In genomic region chr7:27277628-27278027, GRCh38 we compare ENCODE assay signal across 16 cellular contexts. TPM values are rescaled to one million over a fixed set of nuclear protein-coding genes. Genes with fewer than 3 reads are reported as not detected.
A peak's percentile ranks its signal among the peaks of the same experiment; 100 is the strongest.
DNase-seq lines count a peak whose midpoint lies in the region; FAIRE-seq and TF ChIP-seq lines count a peak whose summit lies in the region.
"Had no signal": no experiment of that assay in that cellular context is flagged by ENCODE, and none has a peak within 500 bp of the region (broad histone marks: within the 10 kb centered on the region; RNA-seq: fewer than 3 reads in every experiment).

No MANE protein-coding gene starts in this region.

- H3F3A ChIP-seq in neural progenitor cell (ENCODE audit: low read depth): no peaks in the 10 kb centered on the region

- peak; percentile 64 for DNase-seq in Calu3
- peak; percentile 51 for DNase-seq in HTR-8/SVneo (ENCODE audit: insufficient read length, low spot score)
- DNase-seq in bronchial epithelial cell (ENCODE audit: low read depth): peak; percentile 82
- no peak for DNase-seq in GM20000 (ENCODE audit: low spot score)
- DNase-seq in stimulated activated CD8-positive, alpha-beta memory T cell treated with anti-CD3 and anti-CD28 coated beads, Interleukin-4, amount 100 ng/mL, for 48 hours: no peak
- DNase-seq in midbrain (lab: John Stamatoyannopoulos, UW): no peak
- no peak for DNase-seq in neural progenitor cell (ENCODE audit: low spot score)
- DNase-seq: activated T-cell treated with anti-CD3 and anti-CD28 coated beads, Interleukin-2, amount 50 U/mL, for 24 hours; CD8-positive, alpha-beta memory T cell; left ventricle myocardium inferior had no signal

- intact Hi-C loops in Calu3 (cut with micrococcal nuclease; ENCODE audit: unreplicated experiment): no loop called here

- H3K27me3 Mint-ChIP-seq in Calu3 (ENCODE audit: unreplicated experiment) (no peaks in the 10 kb centered on the region), neural progenitor cell (ENCODE audit: insufficient read depth, low read depth) (peaks cover 4% of the 10 kb centered on the region)

- H3K36me3 ChIP-seq in bronchial epithelial cell (ENCODE audit: control insufficient read depth, insufficient read depth, low read length) (no peaks in the 10 kb centered on the region), mesodermal cell (ENCODE audit: control insufficient read depth, insufficient read depth, low read length) (no peaks in the 10 kb centered on the region), neural progenitor cell (no peaks in the 10 kb centered on the region)
- H3K36me3 ChIP-seq: left ventricle myocardium inferior had no signal

- H3K4me1 Mint-ChIP-seq in Calu3 (ENCODE audit: low read depth, unreplicated experiment): no peaks in the 10 kb centered on the region
- peaks cover 4% of the 10 kb centered on the region for H3K4me1 Mint-ChIP-seq in neural progenitor cell
- H3K4me1 Mint-ChIP-seq: CD8-positive, alpha-beta memory T cell had no signal

- H3K9me3 Mint-ChIP-seq in Calu3 (ENCODE audit: low read depth, unreplicated experiment) (no peaks in the 10 kb centered on the region), neural progenitor cell (peaks cover 3% of the 10 kb centered on the region)

- H3K4me3 Mint-ChIP-seq in Calu3 (ENCODE audit: low read depth, unreplicated experiment) (no peak overlapping the region), neural progenitor cell (no peak overlapping the region)
- H3K4me3 Mint-ChIP-seq: activated T-cell treated with anti-CD3 and anti-CD28 coated beads, Interleukin-2, amount 50 U/mL, for 24 hours; CD8-positive, alpha-beta memory T cell had no signal

- no peaks in the 10 kb centered on the region for H3K27me3 ChIP-seq in bronchial epithelial cell (ENCODE audit: control insufficient read depth, insufficient read depth, low read length)
- H3K27me3 ChIP-seq in neural progenitor cell: no peaks in the 10 kb centered on the region

- peak overlapping the region; percentile 57 for H3K27ac ChIP-seq in mesodermal cell (ENCODE audit: low read depth, low read length, severe bottlenecking)
- no peak overlapping the region for H3K27ac ChIP-seq in neural progenitor cell
- H3K27ac ChIP-seq: left ventricle myocardium inferior, VCaP had no signal

- CTCF ChIA-PET in Calu3 (lab: Charles Lee): interaction anchor here (0.6 to 1.4 kb wide), 3 partner anchors 14 to 1476 kb away, joined by 3 to 4 read pairs (median 4); no protein-coding TSS in a partner anchor

- H3K4me3 ChIP-seq in bronchial epithelial cell (ENCODE audit: low read depth, low read length) (no peak overlapping the region), mesodermal cell (ENCODE audit: extremely low read depth, insufficient read depth, low read length, poor library complexity, severe bottlenecking) (no peak overlapping the region), neural progenitor cell (no peak overlapping the region)
- H3K4me3 ChIP-seq: GM12878, left ventricle myocardium inferior had no signal

- H3K27ac Mint-ChIP-seq in Calu3 (ENCODE audit: unreplicated experiment): no peak overlapping the region
- no peak overlapping the region for H3K27ac Mint-ChIP-seq in neural progenitor cell
- H3K27ac Mint-ChIP-seq: activated T-cell treated with anti-CD3 and anti-CD28 coated beads, Interleukin-2, amount 50 U/mL, for 24 hours had no signal

- H3K9ac ChIP-seq in neural progenitor cell: no peak overlapping the region

- no peak for TF ChIP-seq CTCF in Calu3 (IDR thresholded peaks at IDR 0.05; ENCODE audit: unreplicated experiment)
- no peak for TF ChIP-seq CTCF in bronchial epithelial cell (IDR thresholded peaks at IDR 0.05; ENCODE audit: insufficient read depth, low read length, severe bottlenecking)
- TF ChIP-seq CTCF in GM20000 (IDR thresholded peaks at IDR 0.05; ENCODE audit: extremely low read depth, missing control alignments): no peak
- no peak for TF ChIP-seq CTCF in neural progenitor cell (IDR thresholded peaks at IDR 0.05)

- no peaks in the 10 kb centered on the region for H3K36me3 Mint-ChIP-seq in Calu3 (ENCODE audit: insufficient read depth, unreplicated experiment)
- peaks cover 1% of the 10 kb centered on the region for H3K36me3 Mint-ChIP-seq in neural progenitor cell

- no peak overlapping the region for H2AFZ ChIP-seq in neural progenitor cell (replicated peaks)

- H4K20me1 ChIP-seq in neural progenitor cell (ENCODE audit: low read depth): no peaks in the 10 kb centered on the region

- H3K79me2 ChIP-seq in neural progenitor cell (ENCODE audit: low read depth): no peaks in the 10 kb centered on the region

- BruUV-seq in Calu3 (replicated peaks; lab: Mats Ljungman, UMichigan): no TSS peak

- no peak overlapping the region for H3K4me2 ChIP-seq in neural progenitor cell

- H3K4me1 ChIP-seq in mesodermal cell (ENCODE audit: control insufficient read depth, insufficient read depth, low read length, poor library complexity, severe bottlenecking): no peaks in the 10 kb centered on the region
- no peaks in the 10 kb centered on the region for H3K4me1 ChIP-seq in neural progenitor cell
- H3K4me1 ChIP-seq: left ventricle myocardium inferior had no signal

- H3K9me3 ChIP-seq in mesodermal cell (ENCODE audit: control insufficient read depth, low read length) (no peaks in the 10 kb centered on the region), neural progenitor cell (ENCODE audit: low read depth) (peaks cover under 1% of the 10 kb centered on the region)

- 73 to 100% methylated on average over 1 of the region's 2 CpGs for WGBS in mesodermal cell (ENCODE audit: insufficient coverage in 2 of 2), 2 experiments

- no peak for FAIRE-seq in HTR-8/SVneo (lab: Jason Lieb, UNC)
- peak; percentile 32 for FAIRE-seq in bronchial epithelial cell (lab: Jason Lieb, UNC)
- FAIRE-seq: GM12878 had no signal

RNA-seq across cellular contexts. Expression of gene EVX1, which starts 35.0 kb away (rescaled TPM):
- total RNA-seq in Calu3 (2022): not detected in 2 replicates
- total RNA-seq in bronchial epithelial cell: not detected in 2 replicates
- polyA plus RNA-seq in mesodermal cell (2013, experiment 1 of 2): 6.1 TPM
- 5.8 TPM for polyA plus RNA-seq in mesodermal cell (2013, experiment 2 of 2)
- not detected in 2 replicates for total RNA-seq in neural progenitor cell (ENCODE audit: low replicate concordance)
- total RNA-seq: cardiac septum; CD8-positive, alpha-beta memory T cell; fibroblast of lung; GM12878; left ventricle myocardium inferior; posterior vena cava had no signal
- polyA plus RNA-seq: CD8-positive, alpha-beta memory T cell; fibroblast of lung; GM12878 had no signal

Comparison
In these comparisons a context has a peak if more than half of its experiments do, and no peak if none do; other contexts are left out.
1. DNase-seq: peak in Calu3 (single experiment), HTR-8/SVneo (single experiment) and bronchial epithelial cell (single experiment); none in GM20000 (single experiment), stimulated activated CD8-positive, alpha-beta memory T cell treated with anti-CD3 and anti-CD28 coated beads, Interleukin-4, amount 100 ng/mL, for 48 hours (single experiment), midbrain (single experiment) and neural progenitor cell (single experiment).